In the genomic region with DNA sequence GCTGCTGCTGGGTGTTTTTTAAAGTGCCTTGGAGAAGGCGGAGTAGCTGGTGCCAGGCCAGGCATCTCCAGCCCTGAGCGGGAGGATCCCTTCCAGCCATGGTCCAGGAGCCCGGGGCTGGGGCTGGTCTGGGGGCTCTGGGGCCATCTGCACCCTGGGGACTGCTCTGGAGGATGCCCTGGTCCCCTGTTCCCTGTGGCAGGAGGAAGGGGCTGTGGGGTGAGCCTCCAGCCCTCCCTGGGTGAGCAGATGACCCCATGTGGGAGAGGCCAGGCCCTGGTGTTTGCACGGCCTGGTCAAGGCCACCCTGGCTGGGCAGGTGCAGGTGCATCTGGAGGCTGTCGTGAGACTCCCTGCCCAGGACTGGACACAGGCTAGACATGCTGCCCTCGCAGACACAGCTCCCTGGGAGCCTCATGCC, we compare ENCODE assay signal across 2 cellular contexts.
TF ChIP-seq lines count a peak whose summit lies in the region.

No MANE protein-coding gene starts in this region.

TF ChIP-seq in H1, 55 proteins besides CTCF, POLR2A, EP300 and RAD21:
- no peak for TF ChIP-seq CTBP2 (IDR thresholded peaks at IDR 0.05; ENCODE audit: borderline replicate concordance, insufficient read depth, insufficient read length, low read length)
- TF ChIP-seq SP2 (IDR thresholded peaks at IDR 0.05; ENCODE audit: low read length): no peak
- TF ChIP-seq CHD1 (IDR thresholded peaks at IDR 0.05; ENCODE audit: low read depth, low read length): no peak
- TF ChIP-seq SUZ12 (IDR thresholded peaks at IDR 0.05; ENCODE audit: low read length): no peak
- no peak for TF ChIP-seq HDAC2 (IDR thresholded peaks at IDR 0.05; ENCODE audit: borderline replicate concordance in 1 of 2, low read depth in 2 of 2, low read length in 2 of 2)
- TF ChIP-seq GABPA (IDR thresholded peaks at IDR 0.05; ENCODE audit: borderline replicate concordance, insufficient read depth, low read length): no peak
- TF ChIP-seq POU5F1 (IDR thresholded peaks at IDR 0.05; ENCODE audit: low read depth, low read length): no peak
- no peak for TF ChIP-seq TAF1 (IDR thresholded peaks at IDR 0.05; ENCODE audit: low read depth, low read length)
- TF ChIP-seq TCF12 (IDR thresholded peaks at IDR 0.05; ENCODE audit: low read depth, low read length): no peak
- TF ChIP-seq BRCA1 (IDR thresholded peaks at IDR 0.05; ENCODE audit: low read depth, low read length): no peak

TF ChIP-seq in HepG2, 621 proteins besides CTCF, POLR2A, EP300 and RAD21 (continues in another document):
- TF ChIP-seq MTA1 (CRISPR knock-in tag; IDR thresholded peaks at IDR 0.05; ENCODE audit: borderline replicate concordance) (peak; percentile 53; the same call in 1 of the 2 replicates), SNAI1 (CRISPR knock-in tag; IDR thresholded peaks at IDR 0.05; ENCODE audit: borderline replicate concordance) (0 out of 2 replicates have a peak, but pooled peaks have one; percentile 53), GATAD2A (CRISPR knock-in tag; IDR thresholded peaks at IDR 0.05) (peak; percentile 46; the same call in 1 of the 2 replicates), ZFX (CRISPR knock-in tag; IDR thresholded peaks at IDR 0.05; ENCODE audit: low read depth) (peak; percentile 30; the same call in 1 of the 2 replicates), NR2F6 (IDR thresholded peaks at IDR 0.05) (no peak), NR2F6 (CRISPR knock-in tag; IDR thresholded peaks at IDR 0.05) (peak; percentile 78; the same call in 1 of the 2 replicates), FOXA3 (CRISPR knock-in tag; IDR thresholded peaks at IDR 0.05) (0 out of 2 replicates have a peak, but pooled peaks have one; percentile 35), HNRNPL (IDR thresholded peaks at IDR 0.05; ENCODE audit: low read depth, low read length) (0 out of 2 replicates have a peak, but pooled peaks have one; percentile 58), ZNF350 (CRISPR knock-in tag; IDR thresholded peaks at IDR 0.05; ENCODE audit: borderline replicate concordance, low read depth) (0 out of 2 replicates have a peak, but pooled peaks have one; percentile 9), RARA (CRISPR knock-in tag; IDR thresholded peaks at IDR 0.05) (peak; percentile 96), REPIN1 (CRISPR knock-in tag; IDR thresholded peaks at IDR 0.05; ENCODE audit: borderline replicate concordance, low read depth) (no peak), ZKSCAN1 (IDR thresholded peaks at IDR 0.05; ENCODE audit: low read length) (no peak), HNF4A (CRISPR knock-in tag; IDR thresholded peaks at IDR 0.05) (peak; percentile 33; the same call in 1 of the 2 replicates), XRCC5 (optimal IDR thresholded peaks at IDR 0.05; ENCODE audit: low read length) (no peak), NR2F1 (CRISPR knock-in tag; IDR thresholded peaks at IDR 0.05) (peak in 1 of 2 experiments; percentile 63; a peak in 1 of 4 replicates), BCL6 (CRISPR knock-in tag; IDR thresholded peaks at IDR 0.05) (peak; percentile 54; the same call in 1 of the 2 replicates), NCOA5 (CRISPR knock-in tag; IDR thresholded peaks at IDR 0.05) (no peak), RXRA (CRISPR knock-in tag; IDR thresholded peaks at IDR 0.05) (peak; percentile 65; the same call in 1 of the 2 replicates), RXRB (CRISPR knock-in tag; IDR thresholded peaks at IDR 0.05; ENCODE audit: borderline replicate concordance) (peak; percentile 76), SALL1 (CRISPR knock-in tag; IDR thresholded peaks at IDR 0.05) (0 out of 2 replicates have a peak, but pooled peaks have one; percentile 18), KDM5A (IDR thresholded peaks at IDR 0.05; ENCODE audit: borderline replicate concordance, low read length) (no peak), HDAC1 (CRISPR knock-in tag; IDR thresholded peaks at IDR 0.05) (peak; percentile 28; the same call in 1 of the 2 replicates), ZNF431 (CRISPR knock-in tag; IDR thresholded peaks at IDR 0.05; ENCODE audit: borderline replicate concordance, low read depth) (no peak)
- TF ChIP-seq, protein P1, sequence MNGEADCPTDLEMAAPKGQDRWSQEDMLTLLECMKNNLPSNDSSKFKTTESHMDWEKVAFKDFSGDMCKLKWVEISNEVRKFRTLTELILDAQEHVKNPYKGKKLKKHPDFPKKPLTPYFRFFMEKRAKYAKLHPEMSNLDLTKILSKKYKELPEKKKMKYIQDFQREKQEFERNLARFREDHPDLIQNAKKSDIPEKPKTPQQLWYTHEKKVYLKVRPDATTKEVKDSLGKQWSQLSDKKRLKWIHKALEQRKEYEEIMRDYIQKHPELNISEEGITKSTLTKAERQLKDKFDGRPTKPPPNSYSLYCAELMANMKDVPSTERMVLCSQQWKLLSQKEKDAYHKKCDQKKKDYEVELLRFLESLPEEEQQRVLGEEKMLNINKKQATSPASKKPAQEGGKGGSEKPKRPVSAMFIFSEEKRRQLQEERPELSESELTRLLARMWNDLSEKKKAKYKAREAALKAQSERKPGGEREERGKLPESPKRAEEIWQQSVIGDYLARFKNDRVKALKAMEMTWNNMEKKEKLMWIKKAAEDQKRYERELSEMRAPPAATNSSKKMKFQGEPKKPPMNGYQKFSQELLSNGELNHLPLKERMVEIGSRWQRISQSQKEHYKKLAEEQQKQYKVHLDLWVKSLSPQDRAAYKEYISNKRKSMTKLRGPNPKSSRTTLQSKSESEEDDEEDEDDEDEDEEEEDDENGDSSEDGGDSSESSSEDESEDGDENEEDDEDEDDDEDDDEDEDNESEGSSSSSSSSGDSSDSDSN (CRISPR knock-in tag; IDR thresholded peaks at IDR 0.05): peak; percentile 56
- TF ChIP-seq, protein P2, sequence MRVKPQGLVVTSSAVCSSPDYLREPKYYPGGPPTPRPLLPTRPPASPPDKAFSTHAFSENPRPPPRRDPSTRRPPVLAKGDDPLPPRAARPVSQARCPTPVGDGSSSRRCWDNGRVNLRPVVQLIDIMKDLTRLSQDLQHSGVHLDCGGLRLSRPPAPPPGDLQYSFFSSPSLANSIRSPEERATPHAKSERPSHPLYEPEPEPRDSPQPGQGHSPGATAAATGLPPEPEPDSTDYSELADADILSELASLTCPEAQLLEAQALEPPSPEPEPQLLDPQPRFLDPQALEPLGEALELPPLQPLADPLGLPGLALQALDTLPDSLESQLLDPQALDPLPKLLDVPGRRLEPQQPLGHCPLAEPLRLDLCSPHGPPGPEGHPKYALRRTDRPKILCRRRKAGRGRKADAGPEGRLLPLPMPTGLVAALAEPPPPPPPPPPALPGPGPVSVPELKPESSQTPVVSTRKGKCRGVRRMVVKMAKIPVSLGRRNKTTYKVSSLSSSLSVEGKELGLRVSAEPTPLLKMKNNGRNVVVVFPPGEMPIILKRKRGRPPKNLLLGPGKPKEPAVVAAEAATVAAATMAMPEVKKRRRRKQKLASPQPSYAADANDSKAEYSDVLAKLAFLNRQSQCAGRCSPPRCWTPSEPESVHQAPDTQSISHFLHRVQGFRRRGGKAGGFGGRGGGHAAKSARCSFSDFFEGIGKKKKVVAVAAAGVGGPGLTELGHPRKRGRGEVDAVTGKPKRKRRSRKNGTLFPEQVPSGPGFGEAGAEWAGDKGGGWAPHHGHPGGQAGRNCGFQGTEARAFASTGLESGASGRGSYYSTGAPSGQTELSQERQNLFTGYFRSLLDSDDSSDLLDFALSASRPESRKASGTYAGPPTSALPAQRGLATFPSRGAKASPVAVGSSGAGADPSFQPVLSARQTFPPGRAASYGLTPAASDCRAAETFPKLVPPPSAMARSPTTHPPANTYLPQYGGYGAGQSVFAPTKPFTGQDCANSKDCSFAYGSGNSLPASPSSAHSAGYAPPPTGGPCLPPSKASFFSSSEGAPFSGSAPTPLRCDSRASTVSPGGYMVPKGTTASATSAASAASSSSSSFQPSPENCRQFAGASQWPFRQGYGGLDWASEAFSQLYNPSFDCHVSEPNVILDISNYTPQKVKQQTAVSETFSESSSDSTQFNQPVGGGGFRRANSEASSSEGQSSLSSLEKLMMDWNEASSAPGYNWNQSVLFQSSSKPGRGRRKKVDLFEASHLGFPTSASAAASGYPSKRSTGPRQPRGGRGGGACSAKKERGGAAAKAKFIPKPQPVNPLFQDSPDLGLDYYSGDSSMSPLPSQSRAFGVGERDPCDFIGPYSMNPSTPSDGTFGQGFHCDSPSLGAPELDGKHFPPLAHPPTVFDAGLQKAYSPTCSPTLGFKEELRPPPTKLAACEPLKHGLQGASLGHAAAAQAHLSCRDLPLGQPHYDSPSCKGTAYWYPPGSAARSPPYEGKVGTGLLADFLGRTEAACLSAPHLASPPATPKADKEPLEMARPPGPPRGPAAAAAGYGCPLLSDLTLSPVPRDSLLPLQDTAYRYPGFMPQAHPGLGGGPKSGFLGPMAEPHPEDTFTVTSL (CRISPR knock-in tag; IDR thresholded peaks at IDR 0.05; ENCODE audit: borderline replicate concordance): 0 out of 2 replicates have a peak, but pooled peaks have one; percentile 17
- TF ChIP-seq, protein P3, sequence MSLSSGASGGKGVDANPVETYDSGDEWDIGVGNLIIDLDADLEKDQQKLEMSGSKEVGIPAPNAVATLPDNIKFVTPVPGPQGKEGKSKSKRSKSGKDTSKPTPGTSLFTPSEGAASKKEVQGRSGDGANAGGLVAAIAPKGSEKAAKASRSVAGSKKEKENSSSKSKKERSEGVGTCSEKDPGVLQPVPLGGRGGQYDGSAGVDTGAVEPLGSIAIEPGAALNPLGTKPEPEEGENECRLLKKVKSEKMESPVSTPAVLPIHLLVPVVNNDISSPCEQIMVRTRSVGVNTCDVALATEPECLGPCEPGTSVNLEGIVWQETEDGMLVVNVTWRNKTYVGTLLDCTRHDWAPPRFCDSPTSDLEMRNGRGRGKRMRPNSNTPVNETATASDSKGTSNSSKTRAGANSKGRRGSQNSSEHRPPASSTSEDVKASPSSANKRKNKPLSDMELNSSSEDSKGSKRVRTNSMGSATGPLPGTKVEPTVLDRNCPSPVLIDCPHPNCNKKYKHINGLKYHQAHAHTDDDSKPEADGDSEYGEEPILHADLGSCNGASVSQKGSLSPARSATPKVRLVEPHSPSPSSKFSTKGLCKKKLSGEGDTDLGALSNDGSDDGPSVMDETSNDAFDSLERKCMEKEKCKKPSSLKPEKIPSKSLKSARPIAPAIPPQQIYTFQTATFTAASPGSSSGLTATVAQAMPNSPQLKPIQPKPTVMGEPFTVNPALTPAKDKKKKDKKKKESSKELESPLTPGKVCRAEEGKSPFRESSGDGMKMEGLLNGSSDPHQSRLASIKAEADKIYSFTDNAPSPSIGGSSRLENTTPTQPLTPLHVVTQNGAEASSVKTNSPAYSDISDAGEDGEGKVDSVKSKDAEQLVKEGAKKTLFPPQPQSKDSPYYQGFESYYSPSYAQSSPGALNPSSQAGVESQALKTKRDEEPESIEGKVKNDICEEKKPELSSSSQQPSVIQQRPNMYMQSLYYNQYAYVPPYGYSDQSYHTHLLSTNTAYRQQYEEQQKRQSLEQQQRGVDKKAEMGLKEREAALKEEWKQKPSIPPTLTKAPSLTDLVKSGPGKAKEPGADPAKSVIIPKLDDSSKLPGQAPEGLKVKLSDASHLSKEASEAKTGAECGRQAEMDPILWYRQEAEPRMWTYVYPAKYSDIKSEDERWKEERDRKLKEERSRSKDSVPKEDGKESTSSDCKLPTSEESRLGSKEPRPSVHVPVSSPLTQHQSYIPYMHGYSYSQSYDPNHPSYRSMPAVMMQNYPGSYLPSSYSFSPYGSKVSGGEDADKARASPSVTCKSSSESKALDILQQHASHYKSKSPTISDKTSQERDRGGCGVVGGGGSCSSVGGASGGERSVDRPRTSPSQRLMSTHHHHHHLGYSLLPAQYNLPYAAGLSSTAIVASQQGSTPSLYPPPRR (CRISPR knock-in tag; IDR thresholded peaks at IDR 0.05; ENCODE audit: borderline replicate concordance): peak; percentile 38; the same call in 1 of the 2 replicates
- TF ChIP-seq, protein P4, sequence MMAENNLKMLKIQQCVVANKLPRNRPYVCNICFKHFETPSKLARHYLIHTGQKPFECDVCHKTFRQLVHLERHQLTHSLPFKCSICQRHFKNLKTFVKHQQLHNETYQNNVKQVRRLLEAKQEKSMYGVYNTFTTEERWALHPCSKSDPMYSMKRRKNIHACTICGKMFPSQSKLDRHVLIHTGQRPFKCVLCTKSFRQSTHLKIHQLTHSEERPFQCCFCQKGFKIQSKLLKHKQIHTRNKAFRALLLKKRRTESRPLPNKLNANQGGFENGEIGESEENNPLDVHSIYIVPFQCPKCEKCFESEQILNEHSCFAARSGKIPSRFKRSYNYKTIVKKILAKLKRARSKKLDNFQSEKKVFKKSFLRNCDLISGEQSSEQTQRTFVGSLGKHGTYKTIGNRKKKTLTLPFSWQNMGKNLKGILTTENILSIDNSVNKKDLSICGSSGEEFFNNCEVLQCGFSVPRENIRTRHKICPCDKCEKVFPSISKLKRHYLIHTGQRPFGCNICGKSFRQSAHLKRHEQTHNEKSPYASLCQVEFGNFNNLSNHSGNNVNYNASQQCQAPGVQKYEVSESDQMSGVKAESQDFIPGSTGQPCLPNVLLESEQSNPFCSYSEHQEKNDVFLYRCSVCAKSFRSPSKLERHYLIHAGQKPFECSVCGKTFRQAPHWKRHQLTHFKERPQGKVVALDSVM (CRISPR knock-in tag; IDR thresholded peaks at IDR 0.05): peak; percentile 59; the same call in 1 of the 2 replicates
- TF ChIP-seq, protein P5, sequence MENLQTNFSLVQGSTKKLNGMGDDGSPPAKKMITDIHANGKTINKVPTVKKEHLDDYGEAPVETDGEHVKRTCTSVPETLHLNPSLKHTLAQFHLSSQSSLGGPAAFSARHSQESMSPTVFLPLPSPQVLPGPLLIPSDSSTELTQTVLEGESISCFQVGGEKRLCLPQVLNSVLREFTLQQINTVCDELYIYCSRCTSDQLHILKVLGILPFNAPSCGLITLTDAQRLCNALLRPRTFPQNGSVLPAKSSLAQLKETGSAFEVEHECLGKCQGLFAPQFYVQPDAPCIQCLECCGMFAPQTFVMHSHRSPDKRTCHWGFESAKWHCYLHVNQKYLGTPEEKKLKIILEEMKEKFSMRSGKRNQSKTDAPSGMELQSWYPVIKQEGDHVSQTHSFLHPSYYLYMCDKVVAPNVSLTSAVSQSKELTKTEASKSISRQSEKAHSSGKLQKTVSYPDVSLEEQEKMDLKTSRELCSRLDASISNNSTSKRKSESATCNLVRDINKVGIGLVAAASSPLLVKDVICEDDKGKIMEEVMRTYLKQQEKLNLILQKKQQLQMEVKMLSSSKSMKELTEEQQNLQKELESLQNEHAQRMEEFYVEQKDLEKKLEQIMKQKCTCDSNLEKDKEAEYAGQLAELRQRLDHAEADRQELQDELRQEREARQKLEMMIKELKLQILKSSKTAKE (CRISPR knock-in tag; IDR thresholded peaks at IDR 0.05; ENCODE audit: borderline replicate concordance): peak; percentile 69
- TF ChIP-seq, protein P6, sequence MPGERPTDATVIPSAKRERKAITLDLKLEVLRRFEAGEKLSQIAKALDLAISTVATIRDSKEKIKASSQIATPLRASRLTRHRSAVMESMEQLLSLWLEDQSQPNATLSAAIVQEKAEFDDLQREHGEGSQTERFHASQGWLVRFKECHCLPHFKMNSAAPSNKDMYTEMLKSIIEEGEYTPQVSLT (CRISPR knock-in tag; IDR thresholded peaks at IDR 0.05; ENCODE audit: borderline replicate concordance, low read depth): no peak
- TF ChIP-seq, protein P7, sequence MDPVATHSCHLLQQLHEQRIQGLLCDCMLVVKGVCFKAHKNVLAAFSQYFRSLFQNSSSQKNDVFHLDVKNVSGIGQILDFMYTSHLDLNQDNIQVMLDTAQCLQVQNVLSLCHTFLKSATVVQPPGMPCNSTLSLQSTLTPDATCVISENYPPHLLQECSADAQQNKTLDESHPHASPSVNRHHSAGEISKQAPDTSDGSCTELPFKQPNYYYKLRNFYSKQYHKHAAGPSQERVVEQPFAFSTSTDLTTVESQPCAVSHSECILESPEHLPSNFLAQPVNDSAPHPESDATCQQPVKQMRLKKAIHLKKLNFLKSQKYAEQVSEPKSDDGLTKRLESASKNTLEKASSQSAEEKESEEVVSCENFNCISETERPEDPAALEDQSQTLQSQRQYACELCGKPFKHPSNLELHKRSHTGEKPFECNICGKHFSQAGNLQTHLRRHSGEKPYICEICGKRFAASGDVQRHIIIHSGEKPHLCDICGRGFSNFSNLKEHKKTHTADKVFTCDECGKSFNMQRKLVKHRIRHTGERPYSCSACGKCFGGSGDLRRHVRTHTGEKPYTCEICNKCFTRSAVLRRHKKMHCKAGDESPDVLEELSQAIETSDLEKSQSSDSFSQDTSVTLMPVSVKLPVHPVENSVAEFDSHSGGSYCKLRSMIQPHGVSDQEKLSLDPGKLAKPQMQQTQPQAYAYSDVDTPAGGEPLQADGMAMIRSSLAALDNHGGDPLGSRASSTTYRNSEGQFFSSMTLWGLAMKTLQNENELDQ (CRISPR knock-in tag; IDR thresholded peaks at IDR 0.05; ENCODE audit: borderline replicate concordance): no peak
